33 cellular contexts compared by ENCODE assay signal in genomic region chr11:34033399-34033798, GRCh38. TPM values are rescaled to one million over a fixed set of nuclear protein-coding genes. Genes with fewer than 3 reads are reported as not detected.
DNase-seq lines count a peak whose midpoint lies in the region; ATAC-seq, FAIRE-seq and TF ChIP-seq lines count a peak whose summit lies in the region.
"Had no signal": no experiment of that assay in that cellular context is flagged by ENCODE, and none has a peak within 500 bp of the region (broad histone marks: within the 10 kb centered on the region; RNA-seq: fewer than 3 reads in every experiment).

No MANE protein-coding gene starts in this region.

- TF ChIP-seq CTCF in HepG2 (CRISPR knock-in tag; IDR thresholded peaks at IDR 0.05): no peak
- no peak for TF ChIP-seq CTCF in right lobe of liver (IDR thresholded peaks at IDR 0.05)
- TF ChIP-seq CTCF in HEK293 (tag by site-specific recombination; IDR thresholded peaks at IDR 0.05): no peak
- TF ChIP-seq CTCF in K562 (IDR thresholded peaks at IDR 0.05 in 2 of 3, conservative IDR thresholded peaks at IDR 0.05 in 1 of 3; ENCODE audit: insufficient read depth in 2 of 3, low read depth in 1 of 3, low read length in 3 of 3): no peak

- H3K36me3 ChIP-seq in HepG2 (replicated peaks in 1 of 2; ENCODE audit: control insufficient read depth in 1 of 2, insufficient read depth in 2 of 2, low read length in 2 of 2) (no peaks in the 10 kb centered on the region), right lobe of liver (no peaks in the 10 kb centered on the region), HEK293 (ENCODE audit: control insufficient read depth in 2 of 2, insufficient read depth in 1 of 2, low read length in 2 of 2) (no peaks in the 10 kb centered on the region), K562 (ENCODE audit: control insufficient read depth, insufficient read depth, low read length) (no peaks in the 10 kb centered on the region)
- H3K36me3 ChIP-seq: BE2C; BLaER1; BLaER1 treated with 17β-estradiol and CSF1 and Interleukin-3, amounts not matched to agents 10 nM and 100 nM had no signal

- FAIRE-seq in HepG2 (lab: Jason Lieb, UNC) (no peak), K562 (lab: Jason Lieb, UNC) (no peak)
- FAIRE-seq: A204.1, A549, D721Med had no signal

- H3K4me2 ChIP-seq in HepG2 (ENCODE audit: low read depth, low read length) (no peak overlapping the region), K562 (ENCODE audit: insufficient read depth, low read length) (no peak overlapping the region)
- H3K4me2 ChIP-seq: A549; BLaER1; BLaER1 treated with 17β-estradiol and CSF1 and Interleukin-3, amounts not matched to agents 10 nM and 100 nM had no signal

- no TSS peak for BruUV-seq in HepG2 (replicated peaks; lab: Mats Ljungman, UMichigan)
- BruUV-seq in K562 (replicated peaks; lab: Mats Ljungman, UMichigan): no TSS peak

- H3K27me3 ChIP-seq in HepG2 (ENCODE audit: control insufficient read depth in 1 of 2, insufficient read depth in 2 of 2, low read length in 2 of 2) (no peaks in the 10 kb centered on the region), right lobe of liver (no peaks in the 10 kb centered on the region), K562 (ENCODE audit: control insufficient read depth in 2 of 2, insufficient read depth in 2 of 2, low read length in 2 of 2) (no peaks in the 10 kb centered on the region)
- H3K27me3 ChIP-seq: BE2C; BLaER1; BLaER1 treated with 17β-estradiol and CSF1 and Interleukin-3, amounts not matched to agents 10 nM and 100 nM had no signal

- TF ChIP-seq EP300 in HepG2 (IDR thresholded peaks at IDR 0.05; ENCODE audit: low read depth in 2 of 2, low read length in 2 of 2): no peak
- TF ChIP-seq EP300 in HepG2 (CRISPR knock-in tag; IDR thresholded peaks at IDR 0.05; ENCODE audit: borderline replicate concordance): no peak
- no peak for TF ChIP-seq EP300 in K562 (IDR thresholded peaks at IDR 0.05; ENCODE audit: low read length)

- H3K4me1 ChIP-seq in HepG2 (ENCODE audit: insufficient read depth, low read length) (peaks cover 13% of the 10 kb centered on the region), right lobe of liver (peaks cover 0 to 15% (median 6%) of the 10 kb centered on the region in 4 donors), HEK293 (ENCODE audit: control insufficient read depth, insufficient read depth, low read length) (no peaks in the 10 kb centered on the region), K562 (replicated peaks in 1 of 2; ENCODE audit: control insufficient read depth in 2 of 2, insufficient read depth in 2 of 2, low read length in 2 of 2) (peaks cover 12 to 13% of the 10 kb centered on the region in 2 experiments)
- H3K4me1 ChIP-seq: BE2C, BLaER1 had no signal

- intact Hi-C loops in HepG2 (cut with micrococcal nuclease; ENCODE audit: unreplicated experiment): no loop called here
- intact Hi-C loops in right lobe of liver (cut with DNase I): no loop called here
- intact Hi-C loops in K562 (cut with micrococcal nuclease): no loop called here

- in situ Hi-C loops in HepG2 (cut with HindIII; ENCODE audit: extremely low pct_ligation_motif_present, low pct_unique_long_range_greater_than_20kb): no loop called here
- in situ Hi-C loops in K562 (cut with MboI): no loop called here

- no peak overlapping the region for H2AFZ ChIP-seq in HepG2 (ENCODE audit: low read length)
- no peak overlapping the region for H2AFZ ChIP-seq in K562 (ENCODE audit: low read depth, low read length)

- H3K27ac ChIP-seq in HepG2 (ENCODE audit: extremely low read length, insufficient read depth, low read length): no peak overlapping the region
- no peak overlapping the region for H3K27ac ChIP-seq in right lobe of liver
- H3K27ac ChIP-seq in HEK293 (ENCODE audit: extremely low read depth, low read depth, low read length): no peak overlapping the region
- no peak overlapping the region for H3K27ac ChIP-seq in K562 (ENCODE audit: extremely low read depth, low read depth, low read length)
- H3K27ac ChIP-seq: 22Rv1; A549; BLaER1; BLaER1 treated with 17β-estradiol and CSF1 and Interleukin-3, amounts not matched to agents 10 nM and 100 nM; C4-2B had no signal

- TF ChIP-seq RAD21 in HepG2 (CRISPR knock-in tag; IDR thresholded peaks at IDR 0.05) (no peak), K562 (CRISPR knock-in tag; conservative IDR thresholded peaks at IDR 0.05 in 1 of 2, IDR thresholded peaks at IDR 0.05 in 1 of 2) (no peak)

- DNase-seq in HepG2 (ENCODE audit: low spot score): no peak
- DNase-seq in right lobe of liver: no peak
- no peak for DNase-seq in K562 (ENCODE audit: extremely low read depth in 1 of 4, low spot score in 3 of 4)
- DNase-seq in cerebellar nuclear complex (lab: John Stamatoyannopoulos, UW): no peak
- no peak for DNase-seq in NK-92 treated with Interleukin-12 subunit alpha and Interleukin-12 subunit beta, amount 100 ng/mL, for 24 hours (lab: John Stamatoyannopoulos, UW)
- DNase-seq: 8988T; ACHN; AML-193; BE2C; C1 segment of cervical spinal cord; Caco-2; Calu3; CD4-positive, alpha-beta memory T cell; CD4-positive, alpha-beta T cell; CD4-positive, CD25-positive, alpha-beta regulatory T cell; CD8-positive, alpha-beta memory T cell; CD8-positive, alpha-beta T cell; COR-L47; DMS 273 treated with DMSO at 0.1 percent for 48 hours; DMS153; DMS53; DMS79; DMS79 treated with DMSO at 0.1 percent for 48 hours; DND-41; EL had no signal

- POLR2A ChIA-PET in HepG2 (lab: Yijun Ruan, JAX) (no interaction called here), HEK293 (lab: Yijun Ruan, JAX) (no interaction called here), K562 (lab: Yijun Ruan, JAX) (no interaction called here)

- CTCF ChIA-PET in HepG2 (lab: Yijun Ruan, JAX; ENCODE audit: low intra/inter-chr PET ratio, low total read pairs): no interaction called here
- CTCF ChIA-PET in HEK293 (lab: Yijun Ruan, JAX): interaction anchor here (0.7 kb wide), 1 partner anchor 45 kb away, joined by 5 read pairs; no protein-coding TSS in a partner anchor
- CTCF ChIA-PET in K562 (lab: Yijun Ruan, JAX; ENCODE audit: low intra/inter-chr PET ratio): no interaction called here

- H3K9me3 ChIP-seq in HepG2 (ENCODE audit: low read length) (no peaks in the 10 kb centered on the region), right lobe of liver (no peaks in the 10 kb centered on the region), HEK293 (ENCODE audit: control insufficient read depth, insufficient read depth, low read depth, low read length) (no peaks in the 10 kb centered on the region), K562 (replicated peaks; ENCODE audit: control insufficient read depth, insufficient read depth, low read depth, low read length) (no peaks in the 10 kb centered on the region)
- H3K9me3 ChIP-seq: A549; BE2C; BLaER1; BLaER1 treated with 17β-estradiol and CSF1 and Interleukin-3, amounts not matched to agents 10 nM and 100 nM; Caco-2 had no signal

- no peaks in the 10 kb centered on the region for H4K20me1 ChIP-seq in HepG2 (ENCODE audit: insufficient read depth, low read length)
- H4K20me1 ChIP-seq in K562 (replicated peaks; ENCODE audit: control insufficient read depth, insufficient read depth, low read length): no peaks in the 10 kb centered on the region
- H4K20me1 ChIP-seq: BLaER1; BLaER1 treated with 17β-estradiol and CSF1 and Interleukin-3, amounts not matched to agents 10 nM and 100 nM had no signal

- ATAC-seq in HepG2 (no peak), right lobe of liver (no peak), K562 (no peak)
- ATAC-seq: A549; CD8-positive, alpha-beta T cell had no signal

- no peaks in the 10 kb centered on the region for H3K79me2 ChIP-seq in HepG2 (ENCODE audit: insufficient read depth, low read length)
- no peaks in the 10 kb centered on the region for H3K79me2 ChIP-seq in K562 (ENCODE audit: control insufficient read depth, insufficient read depth, low read length)

- TF ChIP-seq POLR2A in HepG2 (IDR thresholded peaks at IDR 0.05; ENCODE audit: insufficient read depth in 1 of 2, low read depth in 2 of 2, low read length in 2 of 2): no peak
- TF ChIP-seq POLR2A in right lobe of liver (IDR thresholded peaks at IDR 0.05): no peak
- TF ChIP-seq POLR2A in K562 (conservative IDR thresholded peaks at IDR 0.05): no peak

- no peaks in the 10 kb centered on the region for H3K9me1 ChIP-seq in K562 (ENCODE audit: control insufficient read depth, insufficient read depth, low read length)

- H3K4me3 ChIP-seq in HepG2 (replicated peaks in 1 of 3; ENCODE audit: insufficient read depth in 1 of 3, low read depth in 2 of 3, low read length in 3 of 3) (no peak overlapping the region), right lobe of liver (no peak overlapping the region), HEK293 (ENCODE audit: low read depth, low read length) (no peak overlapping the region), K562 (no peak overlapping the region)
- H3K4me3 ChIP-seq: A549; BLaER1; BLaER1 treated with 17β-estradiol and CSF1 and Interleukin-3, amounts not matched to agents 10 nM and 100 nM had no signal

- 89% methylated on average over 2 of the region's 2 CpGs for WGBS in HepG2 (ENCODE audit: low lambda C conversion rate)
- WGBS in right lobe of liver (ENCODE audit: insufficient coverage, low coverage, low lambda C conversion rate, missing lambda C conversion rate): 100% methylated on average over 2 of the region's 2 CpGs
- 77% methylated on average over 2 of the region's 2 CpGs for WGBS in K562 (ENCODE audit: insufficient coverage, low coverage, missing lambda C conversion rate)

- H3K9ac ChIP-seq in HepG2 (ENCODE audit: insufficient read depth, low read depth, low read length): no peak overlapping the region
- H3K9ac ChIP-seq in K562 (ENCODE audit: insufficient read depth in 1 of 2, low read depth in 2 of 2, low read length in 2 of 2): no peak overlapping the region
- H3K9ac ChIP-seq: BLaER1; BLaER1 treated with 17β-estradiol and CSF1 and Interleukin-3, amounts not matched to agents 10 nM and 100 nM had no signal

RNA-seq across cellular contexts. Expression of gene CAPRIN1, which starts 18.1 kb away (rescaled TPM):
- total RNA-seq in HepG2 (2016; rRNA removed; fragmentation: Illumina TruSeq; extraction: Trizol) (162 and 284 TPM in 2 replicates), right lobe of liver (10 to 100 TPM; 60.0 to 87.6 (median 71.2) TPM), K562 (2014; rRNA removed) (216 and 244 TPM in 2 replicates), K562 (2014; rRNA removed; fragmentation: Illumina TruSeq; extraction: Trizol) (226 and 247 TPM in 2 replicates), K562 (2015; rRNA removed; fragmentation: Illumina TruSeq; extraction: Trizol) (237 and 246 TPM in 2 replicates), K562 (2021) (252 and 263 TPM in 2 replicates)
- total RNA-seq in HepG2 (2016; cell fraction: cytosol; rRNA removed; fragmentation: Illumina TruSeq; extraction: Trizol; ENCODE audit: low read depth): 44.8 and 58.6 TPM in 2 replicates
- total RNA-seq in HepG2 (2016; cell fraction: insoluble cytoplasmic fraction; rRNA removed; fragmentation: Illumina TruSeq; extraction: Trizol): 162 and 279 TPM in 2 replicates
- total RNA-seq in HepG2 (2016; cell fraction: membrane; rRNA removed; fragmentation: Illumina TruSeq; extraction: Trizol): 104 and 119 TPM in 2 replicates
- 189 and 204 TPM in 2 replicates for total RNA-seq in HepG2 (2016; cell fraction: nucleus; rRNA removed; fragmentation: Illumina TruSeq; extraction: Trizol)
- polyA plus RNA-seq in HepG2 (2011; rRNA removed) (94.9 and 114 TPM in 2 replicates), K562 (2011; rRNA removed) (255 and 269 TPM in 2 replicates), K562 (2014; fragmentation: Illumina TruSeq; extraction: Trizol) (235 and 271 TPM in 2 replicates), K562 (2014; fragmentation: Nextera tagmentation; extraction: Ambion mirVana) (10 to 100 TPM; 49.6 to 51.8 TPM), K562 (2014; rRNA removed) (181 and 188 TPM in 2 replicates)
- 74.4 and 98.8 TPM in 2 replicates for polyA plus RNA-seq in HepG2 (2011; cell fraction: cytosol; rRNA removed)
- polyA plus RNA-seq in HepG2 (2011; cell fraction: nucleus; rRNA removed): 51.0 and 58.1 TPM in 2 replicates
- 80.9 and 114 TPM in 2 replicates for polyA plus RNA-seq in HepG2 (2012)
- 16.0 and 18.8 TPM in 2 replicates for polyA plus RNA-seq in HepG2 (2016; cell fraction: cytosol; fragmentation: Illumina TruSeq; extraction: Trizol; ENCODE audit: low read depth)
- polyA plus RNA-seq in HepG2 (2016; cell fraction: insoluble cytoplasmic fraction; fragmentation: Illumina TruSeq; extraction: Trizol; ENCODE audit: low read depth): 277 and 286 TPM in 2 replicates
- 61.3 and 64.2 TPM in 2 replicates for polyA plus RNA-seq in HepG2 (2016; cell fraction: membrane; fragmentation: Illumina TruSeq; extraction: Trizol; ENCODE audit: low read depth)
- polyA plus RNA-seq in HepG2 (2016; cell fraction: nucleus; fragmentation: Illumina TruSeq; extraction: Trizol; ENCODE audit: insufficient read depth, low read depth): 144 and 159 TPM in 2 replicates
- 229 and 694 TPM in 2 replicates for polyA minus RNA-seq in HepG2 (2011; rRNA and poly(A)+ RNA removed; ENCODE audit: low replicate concordance)
- polyA minus RNA-seq in HepG2 (2011; cell fraction: cytosol; rRNA and poly(A)+ RNA removed): 122 and 129 TPM in 2 replicates
- 193 and 204 TPM in 2 replicates for polyA minus RNA-seq in HepG2 (2011; cell fraction: nucleus; rRNA and poly(A)+ RNA removed)
- 130 and 461 TPM in 2 replicates for total RNA-seq in K562 (2011; cell fraction: chromatin; rRNA removed; ENCODE audit: low replicate concordance)
- total RNA-seq in K562 (2011; cell fraction: nucleolus; rRNA removed): 84.2 and 92.2 TPM in 2 replicates
- 188 and 293 TPM in 2 replicates for total RNA-seq in K562 (2011; cell fraction: nucleoplasm; rRNA removed)
- polyA plus RNA-seq in K562 (2011; cell fraction: cytosol; rRNA removed): 244 and 252 TPM in 2 replicates
- polyA plus RNA-seq in K562 (2011; cell fraction: nucleus; rRNA removed): 170 and 222 TPM in 2 replicates
- 154 and 186 TPM in 2 replicates for polyA plus RNA-seq in K562 (2012)
- polyA minus RNA-seq in K562 (2011; rRNA and poly(A)+ RNA removed): 519 and 530 TPM in 2 replicates
- 168 and 225 TPM in 2 replicates for polyA minus RNA-seq in K562 (2011; cell fraction: cytosol; rRNA and poly(A)+ RNA removed)
- polyA minus RNA-seq in K562 (2011; cell fraction: nucleus; rRNA and poly(A)+ RNA removed): 89.8 and 158 TPM in 2 replicates

Comparison
In these comparisons a context has a peak if more than half of its experiments do, and no peak if none do; other contexts are left out.
1. Of the 241 proteins assayed by ChIP-seq in both HepG2 and K562: peak only in HepG2: none; only in K562: none; in both: ZNF121; in neither: 239; mixed calls (peak in some experiments, not most) for 1.